ENCODE assay signal across 31 cellular contexts in the genomic region with DNA sequence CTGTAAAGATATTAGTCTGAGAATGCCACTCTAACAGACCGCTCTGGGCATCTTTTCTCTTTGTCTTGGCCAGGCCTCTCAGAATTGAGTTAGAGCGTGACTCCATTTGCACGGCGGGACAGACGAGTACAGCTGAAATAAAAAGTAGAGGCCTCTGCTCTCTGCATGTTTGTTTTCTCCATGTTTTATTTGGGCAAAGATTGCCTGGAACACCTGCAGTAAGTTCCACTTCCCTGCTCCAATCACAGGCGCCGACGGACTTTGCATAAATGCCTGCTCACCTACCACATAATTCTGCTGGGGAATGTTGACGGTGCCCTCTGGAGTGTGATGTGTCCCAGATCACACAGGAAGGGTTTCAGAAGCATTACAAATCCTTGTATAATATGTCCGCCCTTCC. TPM values are rescaled to one million over a fixed set of nuclear protein-coding genes. Genes with fewer than 3 reads are reported as not detected.
"Had no signal": no experiment of that assay in that cellular context is flagged by ENCODE, and none has a peak within 500 bp of the region (broad histone marks: within the 10 kb centered on the region; RNA-seq: fewer than 3 reads in every experiment).

No MANE protein-coding gene starts in this region.

- H3K4me3 ChIP-seq: breast epithelium, colonic mucosa, pancreas, prostate gland, skin epidermis, thyroid gland, upper lobe of left lung, vagina had no signal

- H3K9me3 ChIP-seq: breast epithelium, colonic mucosa, pancreas, prostate gland, thyroid gland, upper lobe of left lung, vagina had no signal

- H3K36me3 ChIP-seq: breast epithelium, colonic mucosa, pancreas, prostate gland, thyroid gland, upper lobe of left lung, vagina had no signal

- H3K4me3 Mint-ChIP-seq: activated CD4-positive, alpha-beta memory T cell treated with anti-CD3 and anti-CD28 coated beads for 36 hours; activated CD4-positive, alpha-beta T cell treated with anti-CD3 and anti-CD28 coated beads, Interleukin-2, amount 10 ng/mL, durations not matched to agents 24 days and 14 days; activated naive CD4-positive, alpha-beta T cell treated with anti-CD3 and anti-CD28 coated beads, Interleukin-2, amount 10 ng/mL, durations not matched to agents 7 days and 5 days; activated naive CD8-positive, alpha-beta T cell treated with anti-CD3 and anti-CD28 coated beads, Interleukin-2, amount 10 ng/mL, durations not matched to agents 7 days and 5 days; activated T-cell treated with anti-CD3 and anti-CD28 coated beads, Interleukin-2, amount 50 U/mL, for 24 hours; central memory CD8-positive, alpha-beta T cell; memory B cell; naive thymus-derived CD4-positive, alpha-beta T cell; neural crest cell had no signal

- DNase-seq: activated CD4-positive, alpha-beta memory T cell treated with anti-CD3 and anti-CD28 coated beads for 36 hours; activated CD4-positive, alpha-beta T cell treated with anti-CD3 and anti-CD28 coated beads, Interleukin-2, amount 10 ng/mL, durations not matched to agents 24 days and 14 days; activated CD4-positive, CD25-positive, alpha-beta regulatory T cell treated with anti-CD3 and anti-CD28 coated beads, Interleukin-2, amount 50 U/mL, for 72 hours; activated CD8-positive, alpha-beta memory T cell treated with anti-CD3 and anti-CD28 coated beads, Interleukin-2, amount 50 U/mL, for 4 hours; activated gamma-delta T cell; activated naive CD4-positive, alpha-beta T cell treated with anti-CD3 and anti-CD28 coated beads, Interleukin-2, amount 10 ng/mL, durations not matched to agents 7 days and 5 days; activated naive CD8-positive, alpha-beta T cell treated with anti-CD3 and anti-CD28 coated beads, Interleukin-2, amount 10 ng/mL, durations not matched to agents 7 days and 5 days; activated T-cell treated with anti-CD3 and anti-CD28 coated beads, Interleukin-2, amount 50 U/mL, for 24 hours; colonic mucosa; effector memory CD4-positive, alpha-beta T cell; islet precursor cell; left colon; midbrain; naive thymus-derived CD4-positive, alpha-beta T cell; pancreas; retina; stimulated activated CD4-positive, alpha-beta T cell treated with anti-CD3 and anti-CD28 coated beads, Interleukin-12 subunit alpha, Interleukin-12 subunit beta, amount 100 ng/mL, for 4 hours; stimulated activated CD4-positive, alpha-beta T cell treated with anti-CD3 and anti-CD28 coated beads, Interleukin-4, amount 100 ng/mL, for 1 hour; stimulated activated naive CD8-positive, alpha-beta T cell treated with anti-CD3 and anti-CD28 coated beads, Interleukin-15, Interleukin-2, amounts not matched to agents 100 U/mL and 50 U/mL, for 24 hours; T-helper 9 cell; thyroid gland had no signal

- H3K27ac Mint-ChIP-seq: activated CD4-positive, alpha-beta memory T cell treated with anti-CD3 and anti-CD28 coated beads for 36 hours; activated CD4-positive, alpha-beta T cell treated with anti-CD3 and anti-CD28 coated beads, Interleukin-2, amount 10 ng/mL, durations not matched to agents 24 days and 14 days; activated naive CD4-positive, alpha-beta T cell treated with anti-CD3 and anti-CD28 coated beads, Interleukin-2, amount 10 ng/mL, durations not matched to agents 7 days and 5 days; activated naive CD8-positive, alpha-beta T cell treated with anti-CD3 and anti-CD28 coated beads, Interleukin-2, amount 10 ng/mL, durations not matched to agents 7 days and 5 days; activated T-cell treated with anti-CD3 and anti-CD28 coated beads, Interleukin-2, amount 50 U/mL, for 24 hours; memory B cell; naive thymus-derived CD4-positive, alpha-beta T cell had no signal

- H3K27me3 ChIP-seq: breast epithelium, colonic mucosa, pancreas, thyroid gland, upper lobe of left lung, vagina had no signal

- H3K36me3 Mint-ChIP-seq: activated CD4-positive, alpha-beta memory T cell treated with anti-CD3 and anti-CD28 coated beads for 36 hours; activated naive CD4-positive, alpha-beta T cell treated with anti-CD3 and anti-CD28 coated beads, Interleukin-2, amount 10 ng/mL, durations not matched to agents 7 days and 5 days; activated naive CD8-positive, alpha-beta T cell treated with anti-CD3 and anti-CD28 coated beads, Interleukin-2, amount 10 ng/mL, durations not matched to agents 7 days and 5 days; memory B cell; naive thymus-derived CD4-positive, alpha-beta T cell had no signal

- H3K27ac ChIP-seq: breast epithelium, colonic mucosa, pancreas, prostate gland, skin epidermis, thyroid gland, upper lobe of left lung, vagina had no signal

- H3K27me3 Mint-ChIP-seq: activated CD4-positive, alpha-beta T cell treated with anti-CD3 and anti-CD28 coated beads, Interleukin-2, amount 10 ng/mL, durations not matched to agents 24 days and 14 days; activated naive CD4-positive, alpha-beta T cell treated with anti-CD3 and anti-CD28 coated beads, Interleukin-2, amount 10 ng/mL, durations not matched to agents 7 days and 5 days; activated naive CD8-positive, alpha-beta T cell treated with anti-CD3 and anti-CD28 coated beads, Interleukin-2, amount 10 ng/mL, durations not matched to agents 7 days and 5 days; central memory CD8-positive, alpha-beta T cell; memory B cell had no signal

- ATAC-seq: left colon; naive thymus-derived CD4-positive, alpha-beta T cell; pancreas; sciatic nerve; stimulated activated naive CD8-positive, alpha-beta T cell treated with anti-CD3 and anti-CD28 coated beads, Interleukin-15, Interleukin-2, amounts not matched to agents 100 U/mL and 50 U/mL, for 24 hours had no signal

- H3K4me1 ChIP-seq: breast epithelium, colonic mucosa, pancreas, prostate gland, thyroid gland, upper lobe of left lung, vagina had no signal

- H3K9me3 Mint-ChIP-seq: activated CD4-positive, alpha-beta memory T cell treated with anti-CD3 and anti-CD28 coated beads for 36 hours; activated CD4-positive, alpha-beta T cell treated with anti-CD3 and anti-CD28 coated beads, Interleukin-2, amount 10 ng/mL, durations not matched to agents 24 days and 14 days; activated naive CD4-positive, alpha-beta T cell treated with anti-CD3 and anti-CD28 coated beads, Interleukin-2, amount 10 ng/mL, durations not matched to agents 7 days and 5 days; activated naive CD8-positive, alpha-beta T cell treated with anti-CD3 and anti-CD28 coated beads, Interleukin-2, amount 10 ng/mL, durations not matched to agents 7 days and 5 days; activated T-cell treated with anti-CD3 and anti-CD28 coated beads, Interleukin-2, amount 50 U/mL, for 24 hours; central memory CD8-positive, alpha-beta T cell; memory B cell; naive thymus-derived CD4-positive, alpha-beta T cell; neural crest cell had no signal

- H3K4me1 Mint-ChIP-seq: activated CD4-positive, alpha-beta T cell treated with anti-CD3 and anti-CD28 coated beads, Interleukin-2, amount 10 ng/mL, durations not matched to agents 24 days and 14 days; activated naive CD4-positive, alpha-beta T cell treated with anti-CD3 and anti-CD28 coated beads, Interleukin-2, amount 10 ng/mL, durations not matched to agents 7 days and 5 days; activated naive CD8-positive, alpha-beta T cell treated with anti-CD3 and anti-CD28 coated beads, Interleukin-2, amount 10 ng/mL, durations not matched to agents 7 days and 5 days; central memory CD8-positive, alpha-beta T cell; memory B cell; naive thymus-derived CD4-positive, alpha-beta T cell had no signal

RNA-seq across cellular contexts. Expression of a gene that starts 10.6 kb away (rescaled TPM):
- total RNA-seq: activated CD4-positive, alpha-beta memory T cell treated with anti-CD3 and anti-CD28 coated beads for 36 hours; activated CD4-positive, alpha-beta T cell treated with anti-CD3 and anti-CD28 coated beads, Interleukin-2, amount 10 ng/mL, durations not matched to agents 24 days and 14 days; activated CD8-positive, alpha-beta memory T cell treated with anti-CD3 and anti-CD28 coated beads for 36 hours; activated naive CD8-positive, alpha-beta T cell treated with anti-CD3 and anti-CD28 coated beads, Interleukin-2, amount 10 ng/mL, durations not matched to agents 7 days and 5 days had no signal
